In the genomic region with DNA sequence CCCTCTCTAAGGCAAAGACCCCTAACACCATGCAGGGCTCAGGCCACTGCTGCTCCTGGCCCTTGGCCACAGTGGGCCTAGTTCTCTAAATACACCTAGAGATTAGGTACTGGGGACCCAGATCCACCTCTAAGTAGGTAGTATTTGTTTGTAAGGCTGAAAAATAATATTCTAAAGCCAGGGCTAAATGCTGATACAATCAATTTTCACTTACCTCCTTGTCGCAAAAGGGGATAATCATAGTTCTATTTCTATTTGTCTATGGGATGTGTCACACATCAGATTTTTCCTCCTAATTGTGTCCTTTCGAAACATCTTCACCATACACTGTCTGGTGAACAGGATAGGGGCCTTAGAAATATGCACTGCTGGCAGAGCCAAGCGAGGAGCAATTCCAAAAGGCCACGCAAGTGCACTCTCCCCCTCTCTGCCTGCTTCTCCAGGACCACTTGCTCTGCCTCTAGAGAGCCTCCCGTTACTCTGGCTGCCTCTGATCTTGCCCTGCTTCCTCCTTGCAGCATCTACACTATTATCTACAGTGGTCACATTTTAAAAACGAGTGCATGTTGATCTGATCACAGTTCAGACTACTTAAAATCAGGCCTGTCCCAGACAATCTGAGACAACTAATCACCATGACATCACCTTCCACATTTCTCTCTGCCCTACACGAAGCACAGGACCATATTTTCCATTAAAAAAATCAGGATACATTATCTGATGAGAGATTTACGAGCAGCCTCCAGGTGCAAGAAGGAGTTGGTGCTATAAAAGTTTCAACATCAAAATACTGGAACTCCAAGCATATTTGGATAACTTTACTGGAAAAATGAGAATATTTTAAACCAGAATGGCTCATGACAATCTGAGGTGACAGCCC, we compare ENCODE assay signal across 1 cellular context.
TF ChIP-seq lines count a peak whose summit lies in the region.

No MANE protein-coding gene starts in this region.

TF ChIP-seq in WTC11, 78 proteins besides CTCF, POLR2A, EP300 and RAD21 (continued from another document):
- TF ChIP-seq RELA (CRISPR knock-in tag; IDR thresholded peaks at IDR 0.05; ENCODE audit: borderline replicate concordance) (no peak), TCF7 (CRISPR knock-in tag; IDR thresholded peaks at IDR 0.05; ENCODE audit: low read depth) (no peak), SP1 (CRISPR knock-in tag; conservative IDR thresholded peaks at IDR 0.05) (no peak), OVOL2 (CRISPR knock-in tag; IDR thresholded peaks at IDR 0.05; ENCODE audit: borderline replicate concordance) (no peak), JUN (CRISPR knock-in tag; IDR thresholded peaks at IDR 0.05) (no peak), ZNF219 (CRISPR knock-in tag; IDR thresholded peaks at IDR 0.05; ENCODE audit: borderline replicate concordance) (no peak), NR3C1 (CRISPR knock-in tag; conservative IDR thresholded peaks at IDR 0.05; ENCODE audit: low read depth) (no peak), MYBL2 (CRISPR knock-in tag; IDR thresholded peaks at IDR 0.05) (no peak), ZNF263 (CRISPR knock-in tag; IDR thresholded peaks at IDR 0.05; ENCODE audit: low read depth) (no peak), ZNF416 (CRISPR knock-in tag; IDR thresholded peaks at IDR 0.05) (no peak)
- TF ChIP-seq, protein P1, sequence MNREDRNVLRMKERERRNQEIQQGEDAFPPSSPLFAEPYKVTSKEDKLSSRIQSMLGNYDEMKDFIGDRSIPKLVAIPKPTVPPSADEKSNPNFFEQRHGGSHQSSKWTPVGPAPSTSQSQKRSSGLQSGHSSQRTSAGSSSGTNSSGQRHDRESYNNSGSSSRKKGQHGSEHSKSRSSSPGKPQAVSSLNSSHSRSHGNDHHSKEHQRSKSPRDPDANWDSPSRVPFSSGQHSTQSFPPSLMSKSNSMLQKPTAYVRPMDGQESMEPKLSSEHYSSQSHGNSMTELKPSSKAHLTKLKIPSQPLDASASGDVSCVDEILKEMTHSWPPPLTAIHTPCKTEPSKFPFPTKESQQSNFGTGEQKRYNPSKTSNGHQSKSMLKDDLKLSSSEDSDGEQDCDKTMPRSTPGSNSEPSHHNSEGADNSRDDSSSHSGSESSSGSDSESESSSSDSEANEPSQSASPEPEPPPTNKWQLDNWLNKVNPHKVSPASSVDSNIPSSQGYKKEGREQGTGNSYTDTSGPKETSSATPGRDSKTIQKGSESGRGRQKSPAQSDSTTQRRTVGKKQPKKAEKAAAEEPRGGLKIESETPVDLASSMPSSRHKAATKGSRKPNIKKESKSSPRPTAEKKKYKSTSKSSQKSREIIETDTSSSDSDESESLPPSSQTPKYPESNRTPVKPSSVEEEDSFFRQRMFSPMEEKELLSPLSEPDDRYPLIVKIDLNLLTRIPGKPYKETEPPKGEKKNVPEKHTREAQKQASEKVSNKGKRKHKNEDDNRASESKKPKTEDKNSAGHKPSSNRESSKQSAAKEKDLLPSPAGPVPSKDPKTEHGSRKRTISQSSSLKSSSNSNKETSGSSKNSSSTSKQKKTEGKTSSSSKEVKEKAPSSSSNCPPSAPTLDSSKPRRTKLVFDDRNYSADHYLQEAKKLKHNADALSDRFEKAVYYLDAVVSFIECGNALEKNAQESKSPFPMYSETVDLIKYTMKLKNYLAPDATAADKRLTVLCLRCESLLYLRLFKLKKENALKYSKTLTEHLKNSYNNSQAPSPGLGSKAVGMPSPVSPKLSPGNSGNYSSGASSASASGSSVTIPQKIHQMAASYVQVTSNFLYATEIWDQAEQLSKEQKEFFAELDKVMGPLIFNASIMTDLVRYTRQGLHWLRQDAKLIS (CRISPR knock-in tag; IDR thresholded peaks at IDR 0.05; ENCODE audit: borderline replicate concordance) = no peak
- TF ChIP-seq, protein P2, sequence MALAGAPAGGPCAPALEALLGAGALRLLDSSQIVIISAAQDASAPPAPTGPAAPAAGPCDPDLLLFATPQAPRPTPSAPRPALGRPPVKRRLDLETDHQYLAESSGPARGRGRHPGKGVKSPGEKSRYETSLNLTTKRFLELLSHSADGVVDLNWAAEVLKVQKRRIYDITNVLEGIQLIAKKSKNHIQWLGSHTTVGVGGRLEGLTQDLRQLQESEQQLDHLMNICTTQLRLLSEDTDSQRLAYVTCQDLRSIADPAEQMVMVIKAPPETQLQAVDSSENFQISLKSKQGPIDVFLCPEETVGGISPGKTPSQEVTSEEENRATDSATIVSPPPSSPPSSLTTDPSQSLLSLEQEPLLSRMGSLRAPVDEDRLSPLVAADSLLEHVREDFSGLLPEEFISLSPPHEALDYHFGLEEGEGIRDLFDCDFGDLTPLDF (CRISPR knock-in tag; IDR thresholded peaks at IDR 0.05) = no peak
- TF ChIP-seq, protein P3, sequence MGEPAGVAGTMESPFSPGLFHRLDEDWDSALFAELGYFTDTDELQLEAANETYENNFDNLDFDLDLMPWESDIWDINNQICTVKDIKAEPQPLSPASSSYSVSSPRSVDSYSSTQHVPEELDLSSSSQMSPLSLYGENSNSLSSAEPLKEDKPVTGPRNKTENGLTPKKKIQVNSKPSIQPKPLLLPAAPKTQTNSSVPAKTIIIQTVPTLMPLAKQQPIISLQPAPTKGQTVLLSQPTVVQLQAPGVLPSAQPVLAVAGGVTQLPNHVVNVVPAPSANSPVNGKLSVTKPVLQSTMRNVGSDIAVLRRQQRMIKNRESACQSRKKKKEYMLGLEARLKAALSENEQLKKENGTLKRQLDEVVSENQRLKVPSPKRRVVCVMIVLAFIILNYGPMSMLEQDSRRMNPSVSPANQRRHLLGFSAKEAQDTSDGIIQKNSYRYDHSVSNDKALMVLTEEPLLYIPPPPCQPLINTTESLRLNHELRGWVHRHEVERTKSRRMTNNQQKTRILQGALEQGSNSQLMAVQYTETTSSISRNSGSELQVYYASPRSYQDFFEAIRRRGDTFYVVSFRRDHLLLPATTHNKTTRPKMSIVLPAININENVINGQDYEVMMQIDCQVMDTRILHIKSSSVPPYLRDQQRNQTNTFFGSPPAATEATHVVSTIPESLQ (CRISPR knock-in tag; IDR thresholded peaks at IDR 0.05) = no peak
- TF ChIP-seq, protein P4, sequence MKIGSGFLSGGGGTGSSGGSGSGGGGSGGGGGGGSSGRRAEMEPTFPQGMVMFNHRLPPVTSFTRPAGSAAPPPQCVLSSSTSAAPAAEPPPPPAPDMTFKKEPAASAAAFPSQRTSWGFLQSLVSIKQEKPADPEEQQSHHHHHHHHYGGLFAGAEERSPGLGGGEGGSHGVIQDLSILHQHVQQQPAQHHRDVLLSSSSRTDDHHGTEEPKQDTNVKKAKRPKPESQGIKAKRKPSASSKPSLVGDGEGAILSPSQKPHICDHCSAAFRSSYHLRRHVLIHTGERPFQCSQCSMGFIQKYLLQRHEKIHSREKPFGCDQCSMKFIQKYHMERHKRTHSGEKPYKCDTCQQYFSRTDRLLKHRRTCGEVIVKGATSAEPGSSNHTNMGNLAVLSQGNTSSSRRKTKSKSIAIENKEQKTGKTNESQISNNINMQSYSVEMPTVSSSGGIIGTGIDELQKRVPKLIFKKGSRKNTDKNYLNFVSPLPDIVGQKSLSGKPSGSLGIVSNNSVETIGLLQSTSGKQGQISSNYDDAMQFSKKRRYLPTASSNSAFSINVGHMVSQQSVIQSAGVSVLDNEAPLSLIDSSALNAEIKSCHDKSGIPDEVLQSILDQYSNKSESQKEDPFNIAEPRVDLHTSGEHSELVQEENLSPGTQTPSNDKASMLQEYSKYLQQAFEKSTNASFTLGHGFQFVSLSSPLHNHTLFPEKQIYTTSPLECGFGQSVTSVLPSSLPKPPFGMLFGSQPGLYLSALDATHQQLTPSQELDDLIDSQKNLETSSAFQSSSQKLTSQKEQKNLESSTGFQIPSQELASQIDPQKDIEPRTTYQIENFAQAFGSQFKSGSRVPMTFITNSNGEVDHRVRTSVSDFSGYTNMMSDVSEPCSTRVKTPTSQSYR (CRISPR knock-in tag; IDR thresholded peaks at IDR 0.05) = no peak
